8 cellular contexts compared by ENCODE assay signal in genomic region chr19:10501971-10502523, GRCh38. TPM values are rescaled to one million over a fixed set of nuclear protein-coding genes. Genes with fewer than 3 reads are reported as not detected.
A peak's percentile ranks its signal among the peaks of the same experiment; 100 is the strongest.
DNase-seq lines count a peak whose midpoint lies in the region; ATAC-seq, FAIRE-seq and TF ChIP-seq lines count a peak whose summit lies in the region.

No MANE protein-coding gene starts in this region.

- TF ChIP-seq CTCF in ovary (IDR thresholded peaks at IDR 0.05) = no peak

- 2 to 5% (median 2%) methylated on average over 17 to 35 of the region's 35 CpGs for WGBS in ovary, 3 donors

- H3K9me3 ChIP-seq in CD8-positive, alpha-beta memory T cell (ENCODE audit: low read length) = no peaks in the 10 kb centered on the region
- H3K9me3 ChIP-seq in ovary = no peaks in the 10 kb centered on the region

- POLR2A ChIA-PET in CD8-positive, alpha-beta memory T cell (lab: Charles Lee) = interaction anchor here (2.2 kb wide), 1 partner anchor 65 kb away, joined by 8 read pairs; no protein-coding TSS in a partner anchor

- no peak for TF ChIP-seq POLR2A in ovary (IDR thresholded peaks at IDR 0.05)

- H3K4me1 ChIP-seq in CD8-positive, alpha-beta memory T cell (ENCODE audit: insufficient read depth, low read length) = peaks cover 32% of the 10 kb centered on the region
- H3K4me1 ChIP-seq in ovary (ENCODE audit: insufficient read depth) = peaks cover 3% of the 10 kb centered on the region

- intact Hi-C loops in cardiac septum (cut with DNase I) (loop anchor here (5.0 to 10.0 kb wide), 2 partner anchors 100 to 143 kb away; partner anchors contain the start of gene CDC37), ovary (cut with DNase I) (loop anchor here in 1 of 4 donors (5.0 kb wide), 1 partner anchor 65 kb away; the partner anchor contains the start of genes CDKN2D and KRI1)

- peak in 1 of 5 donors; percentile 63 for DNase-seq in CD8-positive, alpha-beta memory T cell
- DNase-seq in GM19239 (ENCODE audit: insufficient read length, low spot score) (peak; percentile 63), RKO (ENCODE audit: low spot score) (peak; percentile 57), cardiac septum (ENCODE audit: low spot score) (peak; percentile 87), ovary (peak; percentile 64 to 79 (median 76)), NOMO-1 (lab: John Stamatoyannopoulos, UW; ENCODE audit: unreplicated experiment in 2 of 2) (no peak)
- peak; percentile 70 for DNase-seq in activated naive CD8-positive, alpha-beta T cell treated with anti-CD3 and anti-CD28 coated beads, Interleukin-2, amount 50 U/mL, for 24 hours

- TF ChIP-seq EP300 in ovary (IDR thresholded peaks at IDR 0.05) = no peak

- peak; percentile 54 for ATAC-seq in HG03432 (IDR thresholded peaks at IDR 0.05; ENCODE audit: unreplicated experiment)
- ATAC-seq in activated naive CD8-positive, alpha-beta T cell treated with anti-CD3 and anti-CD28 coated beads, Interleukin-2, amount 50 U/mL, for 24 hours = peak; percentile 37

- H3K27me3 ChIP-seq in CD8-positive, alpha-beta memory T cell (ENCODE audit: insufficient read depth, low read length, poor library complexity, severe bottlenecking) = no peaks in the 10 kb centered on the region
- H3K27me3 ChIP-seq in ovary = no peaks in the 10 kb centered on the region

- H3K36me3 Mint-ChIP-seq in CD8-positive, alpha-beta memory T cell = peaks cover 0 to 29% (median 8%) of the 10 kb centered on the region in 3 donors
- peaks cover 22% of the 10 kb centered on the region for H3K36me3 Mint-ChIP-seq in activated naive CD8-positive, alpha-beta T cell treated with anti-CD3 and anti-CD28 coated beads, Interleukin-2, amount 50 U/mL, for 24 hours (ENCODE audit: low read depth)

- peak overlapping the region; percentile 68 to 95 (median 89) for H3K27ac Mint-ChIP-seq in CD8-positive, alpha-beta memory T cell
- peak overlapping the region; percentile 91 for H3K27ac Mint-ChIP-seq in activated naive CD8-positive, alpha-beta T cell treated with anti-CD3 and anti-CD28 coated beads, Interleukin-2, amount 50 U/mL, for 24 hours

- peaks cover 12% of the 10 kb centered on the region for H3K36me3 ChIP-seq in CD8-positive, alpha-beta memory T cell (ENCODE audit: insufficient read depth, low read length)
- H3K36me3 ChIP-seq in ovary = no peaks in the 10 kb centered on the region

- no peaks in the 10 kb centered on the region for H3K27me3 Mint-ChIP-seq in CD8-positive, alpha-beta memory T cell
- H3K27me3 Mint-ChIP-seq in activated naive CD8-positive, alpha-beta T cell treated with anti-CD3 and anti-CD28 coated beads, Interleukin-2, amount 50 U/mL, for 24 hours = no peaks in the 10 kb centered on the region

- H3K4me3 ChIP-seq in CD8-positive, alpha-beta memory T cell (ENCODE audit: low read length) = peak overlapping the region; percentile 72
- H3K4me3 ChIP-seq in ovary = peak overlapping the region; percentile 98

- no peaks in the 10 kb centered on the region for H3K9me3 Mint-ChIP-seq in CD8-positive, alpha-beta memory T cell
- H3K9me3 Mint-ChIP-seq in activated naive CD8-positive, alpha-beta T cell treated with anti-CD3 and anti-CD28 coated beads, Interleukin-2, amount 50 U/mL, for 24 hours = no peaks in the 10 kb centered on the region

- H3K4me1 Mint-ChIP-seq in CD8-positive, alpha-beta memory T cell = peaks cover 38 to 51% (median 47%) of the 10 kb centered on the region in 3 donors
- H3K4me1 Mint-ChIP-seq in activated naive CD8-positive, alpha-beta T cell treated with anti-CD3 and anti-CD28 coated beads, Interleukin-2, amount 50 U/mL, for 24 hours = peaks cover 33% of the 10 kb centered on the region

- peak overlapping the region; percentile 83 to 93 (median 86) for H3K4me3 Mint-ChIP-seq in CD8-positive, alpha-beta memory T cell
- H3K4me3 Mint-ChIP-seq in activated naive CD8-positive, alpha-beta T cell treated with anti-CD3 and anti-CD28 coated beads, Interleukin-2, amount 50 U/mL, for 24 hours = peak overlapping the region; percentile 95

- FAIRE-seq in GM19239 (lab: Jason Lieb, UNC) = peak; percentile 69

- H3K27ac ChIP-seq in CD8-positive, alpha-beta memory T cell (ENCODE audit: low read depth, low read length) = peak overlapping the region; percentile 90
- H3K27ac ChIP-seq in ovary = peak overlapping the region; percentile 83 to 90

- CTCF ChIA-PET in CD8-positive, alpha-beta memory T cell (lab: Charles Lee) = interaction anchor here (1.8 kb wide), 1 partner anchor 50 kb away, joined by 4 read pairs; no protein-coding TSS in a partner anchor

RNA-seq across cellular contexts. Expression of gene KEAP1, which starts 1.1 kb away (rescaled TPM):
- total RNA-seq in CD8-positive, alpha-beta memory T cell = 100 to 1,000 TPM; 101 to 107 TPM
- 58.3 TPM for polyA plus RNA-seq in CD8-positive, alpha-beta memory T cell
- 66.7 TPM for total RNA-seq in cardiac septum
- 10 to 100 TPM; 29.6 to 61.7 (median 51.7) TPM for total RNA-seq in ovary
- polyA plus RNA-seq in ovary = 10 to 100 TPM; 38.5 to 40.4 TPM

RNA-seq across cellular contexts. Expression of gene S1PR5, which starts 15.2 kb away (rescaled TPM):
- total RNA-seq in CD8-positive, alpha-beta memory T cell = 1 to 10 TPM; 1.5 to 1.8 TPM
- polyA plus RNA-seq in CD8-positive, alpha-beta memory T cell = 90.3 TPM
- 0.75 TPM for total RNA-seq in cardiac septum
- under 1 TPM in 6 of 7 donors, not detected in 1; 0.12 to 0.57 (median 0.32) TPM for total RNA-seq in ovary
- 1 to 10 TPM in 1 of 2 donors, under 1 TPM in 1; 0.33 to 1.4 TPM for polyA plus RNA-seq in ovary

RNA-seq across cellular contexts. Expression of gene ATG4D, which starts 41.7 kb away (rescaled TPM):
- total RNA-seq in CD8-positive, alpha-beta memory T cell = 10 to 100 TPM; 44.4 to 45.1 TPM
- 28.9 TPM for polyA plus RNA-seq in CD8-positive, alpha-beta memory T cell
- total RNA-seq in cardiac septum (47.6 TPM), ovary (10 to 100 TPM; 13.9 to 26.9 (median 24.1) TPM)
- polyA plus RNA-seq in ovary = 10 to 100 TPM in 1 of 2 donors, 1 to 10 TPM in 1; 3.1 to 20.8 TPM

Comparison
In these comparisons a context has a peak if more than half of its experiments do, and no peak if none do; other contexts are left out.
1. DNase-seq: peak in GM19239 (single experiment), RKO (single experiment), activated naive CD8-positive, alpha-beta T cell treated with anti-CD3 and anti-CD28 coated beads, Interleukin-2, amount 50 U/mL, for 24 hours (single experiment), cardiac septum (single experiment) and ovary (5 of 5); none in NOMO-1 (0 of 2).